In genomic region chr1:232805269-232806070, GRCh38 we compare ENCODE assay signal across 8 cellular contexts.
DNase-seq lines count a peak whose midpoint lies in the region; ATAC-seq and TF ChIP-seq lines count a peak whose summit lies in the region.

MAP10 (plus strand) TSS chr1:232805416; CDS start chr1:232805450, 34 bp downstream.

- H3K4me3 ChIP-seq in GM08714 (ENCODE audit: low read length) (peak within 1 kb of the TSS; percentile 79; the same call in 1 of the 2 replicates), choroid plexus epithelial cell (ENCODE audit: low read depth, low read length) (peak within 1 kb of the TSS; percentile 75)

- DNase-seq in NCI-H2107 (lab: John Stamatoyannopoulos, UW) (peak; percentile 81), choroid plexus epithelial cell (ENCODE audit: low read depth) (peak; percentile 86), kidney tubule cell (ENCODE audit: low spot score) (peak; percentile 74), NCI-H187 treated with DMSO at 0.1 percent for 48 hours (lab: John Stamatoyannopoulos, UW) (no peak)
- peak; percentile 85 for DNase-seq in activated CD4-positive, alpha-beta T cell treated with anti-CD3 and anti-CD28 coated beads for 48 hours
- peak; percentile 33 to 46 for DNase-seq in stimulated activated CD4-positive, alpha-beta T cell treated with anti-CD3 and anti-CD28 coated beads, Interleukin-1b, Interleukin-23, amount 100 ng/mL, for 1 hour (ENCODE audit: low read depth in 2 of 2)

- ATAC-seq in HG02623 (IDR thresholded peaks at IDR 0.05; ENCODE audit: unreplicated experiment): peak; percentile 81

- TF ChIP-seq CTCF in choroid plexus epithelial cell (conservative IDR thresholded peaks at IDR 0.05; ENCODE audit: low read depth, low read length): no peak
